Comparison of ENCODE assay signal across 8 cellular contexts in the genomic region with DNA sequence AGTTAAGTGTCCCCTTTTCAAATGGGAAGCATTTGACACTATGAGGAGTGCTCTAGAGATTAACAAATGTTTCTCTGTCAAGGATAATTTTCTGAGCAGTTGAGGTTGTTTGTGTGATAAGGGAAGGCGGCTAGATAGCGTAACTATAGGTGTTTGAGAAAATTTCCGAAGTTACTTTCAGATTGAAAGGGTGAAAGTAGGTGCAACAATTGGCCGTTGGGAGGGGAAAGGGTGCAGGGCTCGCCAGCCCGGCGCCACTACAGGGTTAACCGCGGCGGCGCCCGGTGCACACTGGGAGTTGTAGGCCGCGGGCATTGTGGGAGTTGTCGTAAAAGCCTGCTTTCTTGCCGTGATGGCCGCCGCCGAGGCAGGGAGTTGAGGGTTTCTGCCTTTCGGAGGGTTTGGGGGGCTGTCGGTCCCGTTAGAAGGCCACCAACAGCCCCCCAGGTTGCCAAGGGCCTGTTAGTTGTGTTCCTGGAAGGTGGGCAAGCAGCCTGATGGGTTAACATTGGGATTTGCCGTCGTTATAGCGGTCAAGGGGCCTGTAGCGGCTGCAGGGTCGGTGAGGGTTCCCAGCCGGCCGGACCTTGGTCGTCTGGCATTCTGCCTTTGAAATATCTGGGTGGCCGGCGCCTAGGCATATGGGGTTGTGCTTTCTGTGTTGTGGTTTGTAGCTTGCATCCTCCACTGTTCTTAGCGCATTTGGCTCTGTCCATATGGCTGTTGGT. TPM values are rescaled to one million over a fixed set of nuclear protein-coding genes. Genes with fewer than 3 reads are reported as not detected.
DNase-seq lines count a peak whose midpoint lies in the region; ATAC-seq and TF ChIP-seq lines count a peak whose summit lies in the region.

No MANE protein-coding gene starts in this region.

- ATAC-seq in GM19035 (IDR thresholded peaks at IDR 0.05; ENCODE audit: unreplicated experiment) = peak; percentile 99
- ATAC-seq in HG03342 (IDR thresholded peaks at IDR 0.05; ENCODE audit: unreplicated experiment) = peak; percentile 99

- peak overlapping the region; percentile 81 for H3K4me3 ChIP-seq in kidney epithelial cell (ENCODE audit: low read depth, low read length)

- peaks cover 2% of the 10 kb centered on the region for H3K36me3 Mint-ChIP-seq in chondrocyte (ENCODE audit: low read depth)

- DNase-seq in AML-193 (lab: John Stamatoyannopoulos, UW) = peak; percentile 69 to 84
- DNase-seq in NCI-H345 treated with DMSO at 0.1 percent for 48 hours (lab: John Stamatoyannopoulos, UW; ENCODE audit: unreplicated experiment) = peak; percentile 74
- DNase-seq in activated CD4-positive, alpha-beta T cell treated with anti-CD3 and anti-CD28 coated beads for 1 hour = peak; percentile 74
- DNase-seq in chondrocyte (ENCODE audit: low spot score) = peak; percentile 93
- peak; percentile 34 for DNase-seq in kidney epithelial cell (ENCODE audit: low read depth)
- DNase-seq in stimulated activated CD4-positive, alpha-beta T cell treated with anti-CD3 and anti-CD28 coated beads, Interleukin-15, amount 100 ng/mL, for 24 hours = peak; percentile 92

- peak overlapping the region; percentile 90 for H3K27ac Mint-ChIP-seq in chondrocyte (ENCODE audit: unreplicated experiment)

- TF ChIP-seq CTCF in chondrocyte (IDR thresholded peaks at IDR 0.05) (peak; percentile 33), kidney epithelial cell (IDR thresholded peaks at IDR 0.05; ENCODE audit: insufficient read depth, low read length, poor library complexity, severe bottlenecking) (no peak)

- peaks cover 21% of the 10 kb centered on the region for H3K4me1 Mint-ChIP-seq in chondrocyte (ENCODE audit: low read depth)

- H3K9me3 Mint-ChIP-seq in chondrocyte (ENCODE audit: low read depth) = no peaks in the 10 kb centered on the region

- H3K4me3 Mint-ChIP-seq in chondrocyte (ENCODE audit: unreplicated experiment) = peak overlapping the region; percentile 98

- H3K27me3 Mint-ChIP-seq in chondrocyte (ENCODE audit: low read depth) = peaks cover 16% of the 10 kb centered on the region

- H3K27me3 ChIP-seq in kidney epithelial cell (ENCODE audit: control insufficient read depth, insufficient read depth, low read length) = peaks cover 7% of the 10 kb centered on the region

- no peaks in the 10 kb centered on the region for H3K36me3 ChIP-seq in kidney epithelial cell (ENCODE audit: control insufficient read depth, insufficient read depth, low read length)

RNA-seq across cellular contexts. Expression of gene HSD17B12, which starts 36.5 kb away (rescaled TPM):
- 72.9 to 91.8 TPM (median 89.3 TPM) in 3 replicates for total RNA-seq in chondrocyte
- 77.0 and 84.7 TPM in 2 replicates for total RNA-seq in kidney epithelial cell

Comparison
In these comparisons a context has a peak if more than half of its experiments do, and no peak if none do; other contexts are left out.
1. Peak in every context shown above with its lines: DNase-seq, ATAC-seq and H3K4me3 ChIP-seq.
2. DNase-seq: peak in every context shown above with its lines; median percentile 93 in chondrocyte; 92 in stimulated activated CD4-positive, alpha-beta T cell treated with anti-CD3 and anti-CD28 coated beads, Interleukin-15, amount 100 ng/mL, for 24 hours; 76 in AML-193; 74 in NCI-H345 treated with DMSO at 0.1 percent for 48 hours; 74 in activated CD4-positive, alpha-beta T cell treated with anti-CD3 and anti-CD28 coated beads for 1 hour; 34 in kidney epithelial cell.